29 cellular contexts compared by ENCODE assay signal in genomic region chr1:202152399-202152798, GRCh38. TPM values are rescaled to one million over a fixed set of nuclear protein-coding genes. Genes with fewer than 3 reads are reported as not detected.
"Had no signal": no experiment of that assay in that cellular context is flagged by ENCODE, and none has a peak within 500 bp of the region (broad histone marks: within the 10 kb centered on the region; RNA-seq: fewer than 3 reads in every experiment).

No MANE protein-coding gene starts in this region.

- H3K9me3 Mint-ChIP-seq: dendritic cell treated with granulocyte-macrophage colony-stimulating factor and Interleukin-4, amounts not matched to agents 40 ng/mL and 50 ng/mL, for 4 days; nephron; stimulated activated memory B cell treated with anti-CD40 and anti-IgM and Interleukin-4, amounts not matched to agents 10 μg/mL and 1 μg/mL and 100 μg/mL, for 72 hours had no signal

- H3K27ac ChIP-seq: breast epithelium, esophagus muscularis mucosa, foreskin keratinocyte, left ventricle myocardium inferior, pancreas, prostate gland, skin epidermis, stomach, thyroid gland, upper lobe of left lung had no signal

- H3K27me3 Mint-ChIP-seq: dendritic cell treated with granulocyte-macrophage colony-stimulating factor and Interleukin-4, amounts not matched to agents 40 ng/mL and 50 ng/mL, for 4 days; stimulated activated memory B cell treated with anti-CD40 and anti-IgM and Interleukin-4, amounts not matched to agents 10 μg/mL and 1 μg/mL and 100 μg/mL, for 72 hours; T-helper 17 cell had no signal

- H3K4me1 ChIP-seq: breast epithelium, foreskin keratinocyte, prostate gland had no signal

- FAIRE-seq: islet of Langerhans, pancreas had no signal

- H3K27me3 ChIP-seq: breast epithelium, pancreas, stomach, thyroid gland, upper lobe of left lung had no signal

- H3K36me3 ChIP-seq: breast epithelium, esophagus muscularis mucosa, left ventricle myocardium inferior, pancreas, prostate gland, thyroid gland, upper lobe of left lung had no signal

- H3K27ac Mint-ChIP-seq: dendritic cell treated with granulocyte-macrophage colony-stimulating factor and Interleukin-4, amounts not matched to agents 40 ng/mL and 50 ng/mL, for 4 days; nephron had no signal

- DNase-seq: activated CD4-positive, alpha-beta T cell treated with anti-CD3 and anti-CD28 coated beads for 48 hours; activated CD4-positive, alpha-beta T cell treated with anti-CD3 and anti-CD28 coated beads, Interleukin-2, amount 50 U/mL, for 48 hours; activated CD8-positive, alpha-beta memory T cell treated with anti-CD3 and anti-CD28 coated beads for 24 hours; activated gamma-delta T cell treated with Interleukin-2 at 50 U/mL for 16 hours; activated naive CD4-positive, alpha-beta T cell treated with anti-CD3 and anti-CD28 coated beads, Interleukin-2, amount 50 U/mL, for 16 hours; central memory CD4-positive, alpha-beta T cell; foreskin keratinocyte; left ventricle myocardium inferior; mesendoderm; mucosa of descending colon; pancreas; retina; stimulated activated CD4-positive, alpha-beta T cell treated with anti-CD3 and anti-CD28 coated beads, Interleukin-12 subunit alpha, Interleukin-12 subunit beta, amount 100 ng/mL, for 4 hours; stimulated activated CD4-positive, alpha-beta T cell treated with anti-CD3 and anti-CD28 coated beads, Interleukin-4, amount 100 ng/mL, for 1 hour; stomach; T-helper 17 cell; T1000; thyroid gland; upper lobe of left lung had no signal

- H3K4me1 Mint-ChIP-seq: stimulated activated memory B cell treated with anti-CD40 and anti-IgM and Interleukin-4, amounts not matched to agents 10 μg/mL and 1 μg/mL and 100 μg/mL, for 72 hours had no signal

- ATAC-seq: foreskin keratinocyte; mucosa of descending colon; pancreas; sciatic nerve; stimulated activated memory B cell treated with anti-CD40 and anti-IgM and Interleukin-4, amounts not matched to agents 10 μg/mL and 1 μg/mL and 100 μg/mL, for 72 hours; T-helper 17 cell had no signal

- H3K4me3 ChIP-seq: breast epithelium, esophagus muscularis mucosa, left ventricle myocardium inferior, lung, mucosa of descending colon, pancreas, prostate gland, skin epidermis, stomach, thyroid gland, upper lobe of left lung had no signal

- H3K4me3 Mint-ChIP-seq: dendritic cell treated with granulocyte-macrophage colony-stimulating factor and Interleukin-4, amounts not matched to agents 40 ng/mL and 50 ng/mL, for 4 days; nephron; stimulated activated memory B cell treated with anti-CD40 and anti-IgM and Interleukin-4, amounts not matched to agents 10 μg/mL and 1 μg/mL and 100 μg/mL, for 72 hours; T-helper 17 cell had no signal

- H3K9me3 ChIP-seq: breast epithelium, esophagus muscularis mucosa, left ventricle myocardium inferior, mucosa of descending colon, pancreas, prostate gland, stomach, thyroid gland, upper lobe of left lung had no signal

RNA-seq across cellular contexts. Expression of gene PTPN7, which starts 8.0 kb away (rescaled TPM):
- total RNA-seq: foreskin keratinocyte had no signal
- polyA plus RNA-seq: foreskin keratinocyte had no signal

RNA-seq across cellular contexts. Expression of gene GPR37L1, which starts 29.7 kb away (rescaled TPM):
- total RNA-seq: breast epithelium, foreskin keratinocyte, T-helper 17 cell had no signal
